ENCODE assay signal across 20 cellular contexts in genomic region chr11:57786436-57786835, GRCh38. TPM values are rescaled to one million over a fixed set of nuclear protein-coding genes. Genes with fewer than 3 reads are reported as not detected.
DNase-seq lines count a peak whose midpoint lies in the region; ATAC-seq and TF ChIP-seq lines count a peak whose summit lies in the region.
"Had no signal": no experiment of that assay in that cellular context is flagged by ENCODE, and none has a peak within 500 bp of the region (broad histone marks: within the 10 kb centered on the region; RNA-seq: fewer than 3 reads in every experiment).

No MANE protein-coding gene starts in this region.

- no peak for ATAC-seq in left ventricle myocardium superior
- no peak for ATAC-seq in upper lobe of left lung (ENCODE audit: low FRiP score in 2 of 2)
- ATAC-seq: activated T-cell treated with anti-CD3 and anti-CD28 coated beads, Interleukin-2, amount 50 U/mL, for 72 hours; T-helper 17 cell had no signal

- no peak for TF ChIP-seq EP300 in upper lobe of left lung (IDR thresholded peaks at IDR 0.05)

- H3K9me3 ChIP-seq in cardiac muscle cell (ENCODE audit: low read depth), result no peaks in the 10 kb centered on the region
- no peaks in the 10 kb centered on the region for H3K9me3 ChIP-seq in breast epithelium
- no peaks in the 10 kb centered on the region for H3K9me3 ChIP-seq in mucosa of rectum (ENCODE audit: control insufficient read depth in 2 of 2, low read length in 2 of 2)
- H3K9me3 ChIP-seq in upper lobe of left lung, result no peaks in the 10 kb centered on the region

- no peak for DNase-seq in cardiac muscle cell (ENCODE audit: low read depth in 1 of 2, low spot score in 1 of 2)
- DNase-seq in left ventricle myocardium superior, result no peak
- no peak for DNase-seq in breast epithelium (ENCODE audit: low spot score in 2 of 2)
- DNase-seq in upper lobe of left lung, result no peak
- no peak for DNase-seq in NCI-H526 (lab: John Stamatoyannopoulos, UW)
- DNase-seq in NCI-H510A (lab: John Stamatoyannopoulos, UW), result no peak
- no peak for DNase-seq in hypothalamus (lab: John Stamatoyannopoulos, UW)
- DNase-seq: activated CD4-positive, alpha-beta T cell treated with anti-CD3 and anti-CD28 coated beads, Interleukin-2, amount 10 ng/mL, durations not matched to agents 7 days and 5 days; activated T-cell treated with anti-CD3 and anti-CD28 coated beads, Interleukin-2, amount 50 U/mL, for 72 hours; amniotic stem cell; CD8-positive, alpha-beta memory T cell; dorsolateral prefrontal cortex; KG1; NCI-H1436 treated with DMSO at 0.1 percent for 48 hours; stimulated activated CD4-positive, alpha-beta T cell treated with anti-CD3 and anti-CD28 coated beads, Interleukin-4, amount 100 ng/mL, for 1 hour; T-helper 17 cell had no signal

- WGBS in upper lobe of left lung, 2 donors, result 55 to 56% methylated on average over 4 of the region's 4 CpGs

- no peak for TF ChIP-seq POLR2A in breast epithelium (IDR thresholded peaks at IDR 0.05)
- TF ChIP-seq POLR2A in upper lobe of left lung (IDR thresholded peaks at IDR 0.05), result no peak

- H3K27ac ChIP-seq in cardiac muscle cell, result peak overlapping the region; percentile 76
- H3K27ac ChIP-seq in breast epithelium, result peak overlapping the region; percentile 48 to 75
- peak overlapping the region; percentile 54 to 73 for H3K27ac ChIP-seq in mucosa of rectum (ENCODE audit: low read depth in 2 of 2, low read length in 2 of 2)
- peak overlapping the region; percentile 12 to 85 (median 49) for H3K27ac ChIP-seq in upper lobe of left lung

- H3K4me1 ChIP-seq in cardiac muscle cell (ENCODE audit: low read depth) (peaks cover 35% of the 10 kb centered on the region), breast epithelium (peaks cover 3 to 41% of the 10 kb centered on the region in 2 donors), mucosa of rectum (ENCODE audit: control insufficient read depth in 2 of 2, insufficient read depth in 2 of 2, low read length in 2 of 2) (peaks cover 63 to 82% of the 10 kb centered on the region in 2 donors), upper lobe of left lung (peaks cover 83 to 96% (median 93%) of the 10 kb centered on the region in 4 donors)

- H3K27me3 ChIP-seq in cardiac muscle cell (no peaks in the 10 kb centered on the region), breast epithelium (no peaks in the 10 kb centered on the region), mucosa of rectum (ENCODE audit: control insufficient read depth in 2 of 2, insufficient read depth in 2 of 2, low read length in 2 of 2) (no peaks in the 10 kb centered on the region), upper lobe of left lung (no peaks in the 10 kb centered on the region)
- H3K27me3 ChIP-seq: dorsolateral prefrontal cortex had no signal

- peaks cover 5% of the 10 kb centered on the region for H3K36me3 ChIP-seq in cardiac muscle cell
- no peaks in the 10 kb centered on the region for H3K36me3 ChIP-seq in breast epithelium
- H3K36me3 ChIP-seq in mucosa of rectum (ENCODE audit: control insufficient read depth in 2 of 2, insufficient read depth in 2 of 2, low read length in 2 of 2), result peaks cover 0 to 1% of the 10 kb centered on the region in 2 donors
- H3K36me3 ChIP-seq in upper lobe of left lung, result peaks cover 0 to 2% (median under 1%) of the 10 kb centered on the region in 4 donors

- intact Hi-C loops in left ventricle myocardium superior (cut with micrococcal nuclease) (no loop called here), breast epithelium (cut with DNase I; ENCODE audit: low total_unique reads) (no loop called here)

- H3K9ac ChIP-seq in mucosa of rectum (ENCODE audit: low read depth in 1 of 2, low read length in 2 of 2), result peak overlapping the region in 1 of 2 donors; percentile 21

- no peak for TF ChIP-seq CTCF in cardiac muscle cell (IDR thresholded peaks at IDR 0.05; ENCODE audit: low read depth, low read length)
- TF ChIP-seq CTCF in breast epithelium (IDR thresholded peaks at IDR 0.05), result no peak
- no peak for TF ChIP-seq CTCF in upper lobe of left lung (IDR thresholded peaks at IDR 0.05)

- H3K4me3 ChIP-seq in cardiac muscle cell (no peak overlapping the region), breast epithelium (no peak overlapping the region), mucosa of rectum (ENCODE audit: low read length in 2 of 2) (no peak overlapping the region), upper lobe of left lung (no peak overlapping the region)

RNA-seq across cellular contexts. Expression of gene CTNND1, which starts 24.8 kb away (rescaled TPM):
- total RNA-seq in cardiac muscle cell (125 and 153 TPM in 2 replicates), left ventricle myocardium superior (66.6 TPM), breast epithelium (100 to 1,000 TPM in 2 of 3 donors, 10 to 100 TPM in 1; 82.1 to 259 (median 175) TPM), upper lobe of left lung (100 to 1,000 TPM; 136 to 232 (median 214) TPM)
- 95.4 and 125 TPM in 2 replicates for polyA plus RNA-seq in cardiac muscle cell

RNA-seq across cellular contexts. Expression of gene BTBD18, which starts 34.8 kb away (rescaled TPM):
- total RNA-seq in cardiac muscle cell (not detected in 2 replicates), left ventricle myocardium superior (not detected), breast epithelium (not detected), upper lobe of left lung (not detected)
- 1.5 and 2.4 TPM in 2 replicates for polyA plus RNA-seq in cardiac muscle cell
- total RNA-seq: activated CD4-positive, alpha-beta T cell treated with anti-CD3 and anti-CD28 coated beads, Interleukin-2, amount 10 ng/mL, durations not matched to agents 7 days and 5 days; activated T-cell treated with anti-CD3 and anti-CD28 coated beads, Interleukin-2, amount 50 U/mL, for 72 hours; CD8-positive, alpha-beta memory T cell; dorsolateral prefrontal cortex; kidney epithelial cell; NCI-H460; renal cortical epithelial cell; T-helper 17 cell had no signal

RNA-seq across cellular contexts. Expression of gene SELENOH, which starts 45.1 kb away (rescaled TPM):
- 311 and 358 TPM in 2 replicates for total RNA-seq in cardiac muscle cell
- 257 and 289 TPM in 2 replicates for polyA plus RNA-seq in cardiac muscle cell
- total RNA-seq in left ventricle myocardium superior, result 76.8 TPM
- 100 to 1,000 TPM in 2 of 3 donors, 10 to 100 TPM in 1; 84.3 to 153 (median 153) TPM for total RNA-seq in breast epithelium
- 100 to 1,000 TPM in 5 of 6 donors, 10 to 100 TPM in 1; 56.6 to 138 (median 120) TPM for total RNA-seq in upper lobe of left lung
